Comparison of ENCODE assay signal across 9 cellular contexts in the genomic region with DNA sequence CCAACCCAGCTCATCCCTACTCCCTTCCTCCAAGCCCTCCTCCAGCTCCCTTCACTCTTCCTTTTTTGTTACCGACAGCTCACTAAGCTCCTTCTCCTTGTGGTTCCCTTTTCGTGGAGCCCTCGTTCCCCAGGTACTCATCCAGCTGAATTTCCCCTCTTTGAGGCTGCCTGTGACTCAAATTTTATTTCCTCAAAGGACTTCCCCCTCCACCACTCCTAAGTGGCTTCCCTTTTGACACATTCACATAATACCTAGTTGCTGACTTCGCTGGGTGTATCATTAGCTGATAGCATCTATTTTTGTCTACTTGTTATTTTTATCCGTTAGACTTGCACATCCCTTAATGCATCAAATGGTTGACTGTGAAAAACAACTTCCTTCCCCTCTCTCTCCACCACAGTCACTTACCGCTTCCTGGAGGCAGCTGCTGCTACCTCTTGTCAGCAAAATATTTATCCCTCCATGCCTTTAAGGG. TPM values are rescaled to one million over a fixed set of nuclear protein-coding genes. Genes with fewer than 3 reads are reported as not detected.
DNase-seq lines count a peak whose midpoint lies in the region; ATAC-seq, FAIRE-seq and TF ChIP-seq lines count a peak whose summit lies in the region.
"Had no signal": no experiment of that assay in that cellular context is flagged by ENCODE, and none has a peak within 500 bp of the region (broad histone marks: within the 10 kb centered on the region; RNA-seq: fewer than 3 reads in every experiment).

No MANE protein-coding gene starts in this region.

- TF ChIP-seq RAD21 in H1 (IDR thresholded peaks at IDR 0.05 in 1 of 2, conservative IDR thresholded peaks at IDR 0.05 in 1 of 2; ENCODE audit: low read depth in 2 of 2, low read length in 2 of 2), result no peak

- H3K4me1 ChIP-seq in H1 (replicated peaks in 1 of 4; ENCODE audit: control insufficient read depth in 3 of 4, insufficient read depth in 4 of 4, low read length in 3 of 4), result no peaks in the 10 kb centered on the region

- H2AFZ ChIP-seq in H1 (ENCODE audit: low read length), result 0 out of 2 replicates have a peak overlapping the region, but pooled peaks have one; percentile 0

- no peak overlapping the region for H3K4me2 ChIP-seq in H1 (ENCODE audit: insufficient read depth in 1 of 2, low read depth in 2 of 2, low read length in 2 of 2)
- H3K4me2 ChIP-seq: KMS-11 had no signal

- H4K5ac ChIP-seq in H1 (ENCODE audit: insufficient read length, low read depth, low read length), result no peak overlapping the region

- no peak overlapping the region for H3K18ac ChIP-seq in H1 (ENCODE audit: extremely low read depth, low read length)

- H3K79me1 ChIP-seq in H1 (ENCODE audit: low read depth, low read length), result no peaks in the 10 kb centered on the region

- no peaks in the 10 kb centered on the region for H3K9me3 Mint-ChIP-seq in T-cell

- no peaks in the 10 kb centered on the region for H3K27me3 Mint-ChIP-seq in T-cell

- CTCF ChIA-PET in T-cell (lab: Charles Lee) (interaction anchor here in 1 of 2 donors (0.5 to 2.3 kb wide), 6 partner anchors 10 to 496 kb away, joined by 3 to 9 read pairs (median 4); no protein-coding TSS in a partner anchor), H1 (lab: Charles Lee; ENCODE audit: partially characterized antibody) (interaction anchor here (1.0 to 2.1 kb wide), 4 partner anchors 43 to 112 kb away, joined by 3 to 5 read pairs (median 4); no protein-coding TSS in a partner anchor)

- H3K36me3 ChIP-seq in H1 (ENCODE audit: control insufficient read depth in 2 of 4, insufficient read depth in 4 of 4, low read length in 3 of 4), result no peaks in the 10 kb centered on the region

- POLR2A ChIA-PET in T-cell (lab: Charles Lee), result interaction anchor here in 1 of 2 donors (0.5 to 0.6 kb wide), 2 partner anchors 12 to 148 kb away, joined by 3 to 9 read pairs; no protein-coding TSS in a partner anchor
- POLR2A ChIA-PET in H1 (lab: Charles Lee; ENCODE audit: partially characterized antibody), result no interaction called here

- no peak for TF ChIP-seq CTCF in H1 (IDR thresholded peaks at IDR 0.05; ENCODE audit: control extremely low read depth in 1 of 3, insufficient read depth in 1 of 3, low read depth in 1 of 3, low read length in 3 of 3)

- no peak overlapping the region for H2AK5ac ChIP-seq in H1 (ENCODE audit: low read depth, low read length)

- no peak overlapping the region for H3K56ac ChIP-seq in H1 (replicated peaks; ENCODE audit: insufficient read length, low read depth, low read length)

- no peak overlapping the region for H3K4me3 ChIP-seq in H1 (ENCODE audit: extremely low read depth in 1 of 4, insufficient read depth in 2 of 4, low read depth in 3 of 4, low read length in 4 of 4)

- no peaks in the 10 kb centered on the region for H3K9me3 ChIP-seq in H1 (ENCODE audit: insufficient read depth in 2 of 2, low read depth in 1 of 2, low read length in 1 of 2)

- no peak overlapping the region for H3K14ac ChIP-seq in H1 (ENCODE audit: insufficient read length)

- TF ChIP-seq POLR2A in H1 (IDR thresholded peaks at IDR 0.05; ENCODE audit: control extremely low read depth in 1 of 2, low read depth in 2 of 2, low read length in 2 of 2), result no peak

- H3K4ac ChIP-seq in H1 (replicated peaks; ENCODE audit: insufficient read length, low read depth, low read length), result no peak overlapping the region

- peak; percentile 60 for ATAC-seq in GM18867 (IDR thresholded peaks at IDR 0.05; ENCODE audit: unreplicated experiment)
- ATAC-seq in HG02938 (IDR thresholded peaks at IDR 0.05; ENCODE audit: unreplicated experiment), result peak; percentile 57
- ATAC-seq in T-cell (replicated peaks in 1 of 4), result peak; percentile 92 to 98 (median 96)
- peak; percentile 87 for ATAC-seq in stimulated activated naive CD8-positive, alpha-beta T cell treated with anti-CD3 and anti-CD28 coated beads, Interleukin-15, Interleukin-2, amounts not matched to agents 100 U/mL and 50 U/mL, for 24 hours

- no peak overlapping the region for H4K91ac ChIP-seq in H1 (replicated peaks; ENCODE audit: insufficient read length, low read length)

- H3K27ac Mint-ChIP-seq in T-cell, result peak overlapping the region; percentile 82 to 96

- 88% methylated on average over 6 of the region's 6 CpGs; no CpG with 5 or more reads in 1 of the 2 experiments for WGBS in H1 (ENCODE audit: extremely low coverage in 1 of 2, insufficient coverage in 1 of 2, insufficient read length in 1 of 2, insufficient replicate concordance in 2 of 2, low coverage in 1 of 2, low lambda C conversion rate in 2 of 2, missing lambda C conversion rate in 1 of 2), 2 experiments

- H3K23ac ChIP-seq in H1 (ENCODE audit: insufficient read length), result no peak overlapping the region

- no peak overlapping the region for H2BK20ac ChIP-seq in H1 (ENCODE audit: low read length)

- H3K23me2 ChIP-seq in H1 (ENCODE audit: low read depth, low read length), result peaks cover 1% of the 10 kb centered on the region; the same call in 1 of the 2 replicates

- no peak overlapping the region for H2BK15ac ChIP-seq in H1 (ENCODE audit: low read length)

- no peak overlapping the region for H2BK120ac ChIP-seq in H1 (replicated peaks; ENCODE audit: low read depth, low read length)

- H3K4me3 Mint-ChIP-seq in T-cell, result peak overlapping the region; percentile 51 to 69 (median 64)

- no peak overlapping the region for H2BK12ac ChIP-seq in H1 (ENCODE audit: low read depth, low read length)

- DNase-seq in T-cell (peak; percentile 6 to 78 (median 57)), H1 (ENCODE audit: low read depth in 1 of 2, low spot score in 2 of 2) (no peak), NCI-H2029 (lab: John Stamatoyannopoulos, UW) (no peak), RCC 7860 (ENCODE audit: low spot score) (no peak), NCI-H1694 (lab: John Stamatoyannopoulos, UW) (no peak)
- peak; percentile 35 for DNase-seq in stimulated activated naive CD8-positive, alpha-beta T cell treated with anti-CD3 and anti-CD28 coated beads, Interleukin-15, Interleukin-2, amounts not matched to agents 100 U/mL and 50 U/mL, for 24 hours

- no peak for FAIRE-seq in H1 (lab: Jason Lieb, UNC)
- FAIRE-seq in RCC 7860 (lab: Jason Lieb, UNC), result no peak

- H3K79me2 ChIP-seq in H1 (ENCODE audit: control insufficient read depth in 1 of 2, insufficient read depth in 2 of 2, low read length in 2 of 2), result no peaks in the 10 kb centered on the region

- TF ChIP-seq EP300 in H1 (IDR thresholded peaks at IDR 0.05; ENCODE audit: borderline replicate concordance in 1 of 2, low read depth in 2 of 2, low read length in 2 of 2), result no peak

- no peaks in the 10 kb centered on the region for H3K36me3 Mint-ChIP-seq in T-cell

- H3K27ac ChIP-seq in H1 (ENCODE audit: low read depth, low read length), result no peak overlapping the region
- H3K27ac ChIP-seq: KMS-11 had no signal

- no peak overlapping the region for H2BK5ac ChIP-seq in H1 (ENCODE audit: low read depth, low read length)

- no peak overlapping the region for H3K9ac ChIP-seq in H1 (replicated peaks in 1 of 4; ENCODE audit: extremely low read depth in 1 of 4, low read depth in 3 of 4, low read length in 3 of 4)
- H3K9ac ChIP-seq: KMS-11 had no signal

- H4K8ac ChIP-seq in H1 (ENCODE audit: extremely low read depth, insufficient read depth, low read length), result no peak overlapping the region

- no peaks in the 10 kb centered on the region for H3K27me3 ChIP-seq in H1 (replicated peaks in 1 of 4; ENCODE audit: control insufficient read depth in 3 of 4, extremely low read depth in 1 of 4, insufficient read depth in 3 of 4, low read length in 3 of 4)

- peaks cover 33 to 62% (median 36%) of the 10 kb centered on the region in 3 donors for H3K4me1 Mint-ChIP-seq in T-cell

- no peaks in the 10 kb centered on the region for H4K20me1 ChIP-seq in H1 (replicated peaks in 1 of 2; ENCODE audit: control insufficient read depth in 1 of 2, insufficient read depth in 2 of 2, low read length in 2 of 2)

TF ChIP-seq in H1, 55 proteins besides CTCF, POLR2A, EP300 and RAD21 (continues in another document):
- TF ChIP-seq EZH2 (IDR thresholded peaks at IDR 0.05; ENCODE audit: low read depth, low read length, severe bottlenecking), result no peak
- no peak for TF ChIP-seq BACH1 (IDR thresholded peaks at IDR 0.05; ENCODE audit: low read length)
- TF ChIP-seq GABPA (IDR thresholded peaks at IDR 0.05; ENCODE audit: borderline replicate concordance, insufficient read depth, low read length), result no peak
- no peak for TF ChIP-seq SP2 (IDR thresholded peaks at IDR 0.05; ENCODE audit: low read length)
- TF ChIP-seq KDM1A (IDR thresholded peaks at IDR 0.05; ENCODE audit: borderline replicate concordance, low read length), result no peak

RNA-seq across cellular contexts. Expression of a gene that starts 14.5 kb away (rescaled TPM):
- total RNA-seq in T-cell, result not detected
- total RNA-seq in H1 (2021; fragmentation: NEBNext Ultra II Directional; extraction: Animal tissue kit (Norgen Biotek cat#: 25700)), result not detected in 2 replicates
- not detected in 2 replicates for polyA plus RNA-seq in H1 (2011; rRNA removed)
- 0.05 TPM for polyA plus RNA-seq in H1 (2011; cell fraction: cytosol; rRNA removed)
- not detected for polyA plus RNA-seq in H1 (2011; cell fraction: nucleus; rRNA removed)
- not detected in 4 replicates for polyA plus RNA-seq in H1 (2012, experiment 1 of 2)
- polyA plus RNA-seq in H1 (2012, experiment 2 of 2), result not detected
- not detected for polyA plus RNA-seq in H1 (2013, experiment 1 of 2)
- polyA plus RNA-seq in H1 (2013, experiment 2 of 2), result not detected
- not detected in 2 replicates for polyA minus RNA-seq in H1 (2011; rRNA and poly(A)+ RNA removed)
- polyA minus RNA-seq in H1 (2011; cell fraction: cytosol; rRNA and poly(A)+ RNA removed), result not detected
- polyA minus RNA-seq in H1 (2011; cell fraction: nucleus; rRNA and poly(A)+ RNA removed), result not detected

RNA-seq across cellular contexts. Expression of a gene that starts 27.7 kb away (rescaled TPM):
- total RNA-seq in T-cell, result not detected
- 0.69 and 1.0 TPM in 2 replicates for total RNA-seq in H1 (2021; fragmentation: NEBNext Ultra II Directional; extraction: Animal tissue kit (Norgen Biotek cat#: 25700))
- polyA plus RNA-seq in H1 (2011; rRNA removed), result 0.88 and 1.1 TPM in 2 replicates
- 0.98 TPM for polyA plus RNA-seq in H1 (2011; cell fraction: cytosol; rRNA removed)
- polyA plus RNA-seq in H1 (2011; cell fraction: nucleus; rRNA removed), result 3.1 TPM
- polyA plus RNA-seq in H1 (2012, experiment 1 of 2), result 2.0 to 3.7 TPM (median 2.1 TPM) in 4 replicates
- polyA plus RNA-seq in H1 (2012, experiment 2 of 2), result not detected
- 2.6 TPM for polyA plus RNA-seq in H1 (2013, experiment 1 of 2)
- polyA plus RNA-seq in H1 (2013, experiment 2 of 2), result 3.4 TPM
- 1.1 TPM in 1 of 2 replicates, not detected in the other for polyA minus RNA-seq in H1 (2011; rRNA and poly(A)+ RNA removed)
- polyA minus RNA-seq in H1 (2011; cell fraction: cytosol; rRNA and poly(A)+ RNA removed), result not detected
- polyA minus RNA-seq in H1 (2011; cell fraction: nucleus; rRNA and poly(A)+ RNA removed), result not detected

RNA-seq across cellular contexts. Expression of a gene that starts 50.9 kb away (rescaled TPM):
- total RNA-seq in T-cell, result 1 to 10 TPM in 4 of 5 donors, not detected in 1; 1.8 to 2.3 (median 2.1) TPM
- 286 and 290 TPM in 2 replicates for total RNA-seq in H1 (2021; fragmentation: NEBNext Ultra II Directional; extraction: Animal tissue kit (Norgen Biotek cat#: 25700))
- polyA plus RNA-seq in H1 (2011; rRNA removed), result 330 and 379 TPM in 2 replicates
- polyA plus RNA-seq in H1 (2011; cell fraction: cytosol; rRNA removed), result 305 TPM
- 394 TPM for polyA plus RNA-seq in H1 (2011; cell fraction: nucleus; rRNA removed)
- polyA plus RNA-seq in H1 (2012, experiment 1 of 2), result 348 to 373 TPM (median 354 TPM) in 4 replicates
- 1,001 TPM for polyA plus RNA-seq in H1 (2012, experiment 2 of 2)
- 537 TPM for polyA plus RNA-seq in H1 (2013, experiment 1 of 2)
- 545 TPM for polyA plus RNA-seq in H1 (2013, experiment 2 of 2)
- polyA minus RNA-seq in H1 (2011; rRNA and poly(A)+ RNA removed), result 79.4 and 88.8 TPM in 2 replicates
- polyA minus RNA-seq in H1 (2011; cell fraction: cytosol; rRNA and poly(A)+ RNA removed), result 91.4 TPM
- polyA minus RNA-seq in H1 (2011; cell fraction: nucleus; rRNA and poly(A)+ RNA removed), result 108 TPM

Comparison
In these comparisons a context has a peak if more than half of its experiments do, and no peak if none do; other contexts are left out.
1. DNase-seq: peak in T-cell (34 of 34) and stimulated activated naive CD8-positive, alpha-beta T cell treated with anti-CD3 and anti-CD28 coated beads, Interleukin-15, Interleukin-2, amounts not matched to agents 100 U/mL and 50 U/mL, for 24 hours (single experiment); none in H1 (0 of 2), NCI-H2029 (single experiment), RCC 7860 (single experiment) and NCI-H1694 (single experiment).
2. RNA of a gene that starts 50.9 kb away (total RNA-seq): 286 to 290 TPM in H1; 1.8 to 2.3 TPM in T-cell; every median in the first group is over 10 times any median in the second.
3. Peak in every context shown above with its lines, with median percentiles within 50 percentile points of each other: ATAC-seq.